ENCODE assay signal across 8 cellular contexts in genomic region chr4:101418055-101418454, GRCh38.
DNase-seq lines count a peak whose midpoint lies in the region; ATAC-seq and TF ChIP-seq lines count a peak whose summit lies in the region.

No MANE protein-coding gene starts in this region.

- TF ChIP-seq CTCF in Loucy (conservative IDR thresholded peaks at IDR 0.05; ENCODE audit: low read length): no peak

- H3K9me2 ChIP-seq in Loucy (replicated peaks; ENCODE audit: low read depth, low read length): no peaks in the 10 kb centered on the region

- no peaks in the 10 kb centered on the region for H3K27me3 ChIP-seq in CD8-positive, alpha-beta memory T cell (ENCODE audit: insufficient read depth, low read length, poor library complexity, severe bottlenecking)
- H3K27me3 ChIP-seq in Loucy (ENCODE audit: insufficient read depth, low read length, poor library complexity, severe bottlenecking): no peaks in the 10 kb centered on the region

- H2AFZ ChIP-seq in Loucy (ENCODE audit: low read length): no peak overlapping the region

- peak overlapping the region; percentile 3 to 76 (median 60) for H3K4me3 Mint-ChIP-seq in CD8-positive, alpha-beta memory T cell

- H3K27ac Mint-ChIP-seq in CD8-positive, alpha-beta memory T cell: peak overlapping the region in 3 of 8 donors; percentile 0 to 61 (median 4)

- no peak overlapping the region for H3K4me3 ChIP-seq in CD8-positive, alpha-beta memory T cell (ENCODE audit: low read length)
- H3K4me3 ChIP-seq in Loucy (ENCODE audit: low read length, poor library complexity, severe bottlenecking): peak overlapping the region; percentile 51

- no peaks in the 10 kb centered on the region for H3K9me3 Mint-ChIP-seq in CD8-positive, alpha-beta memory T cell

- no peaks in the 10 kb centered on the region for H3K79me2 ChIP-seq in Loucy (ENCODE audit: insufficient read depth, low read length)

- ATAC-seq in GM21526 (IDR thresholded peaks at IDR 0.05; ENCODE audit: low FRiP score, unreplicated experiment): peak; percentile 74

- CTCF ChIA-PET in CD8-positive, alpha-beta memory T cell (lab: Charles Lee): interaction anchor here (3.0 kb wide), 1 partner anchor 70 kb away, joined by 14 read pairs; the partner anchor contains the start of gene PPP3CA

- no peaks in the 10 kb centered on the region for H3K36me3 ChIP-seq in CD8-positive, alpha-beta memory T cell (ENCODE audit: insufficient read depth, low read length)
- no peaks in the 10 kb centered on the region for H3K36me3 ChIP-seq in Loucy (ENCODE audit: insufficient read depth, low read length)

- H3K36me3 Mint-ChIP-seq in CD8-positive, alpha-beta memory T cell: no peaks in the 10 kb centered on the region

- DNase-seq in CD8-positive, alpha-beta memory T cell: peak; percentile 38 to 80 (median 71)
- DNase-seq in activated effector memory CD4-positive, alpha-beta T cell treated with anti-CD3 and anti-CD28 coated beads, Interleukin-2, amount 50 U/mL, for 16 hours: peak; percentile 81
- peak; percentile 30 for DNase-seq in stimulated activated CD8-positive, alpha-beta memory T cell treated with anti-CD3 and anti-CD28 coated beads, Interleukin-15, amount 100 ng/mL, for 1 hour (ENCODE audit: low read depth)
- no peak for DNase-seq in NCI-H1694 (lab: John Stamatoyannopoulos, UW)
- no peak for DNase-seq in NCI-H510A treated with DMSO at 0.1 percent for 48 hours (lab: John Stamatoyannopoulos, UW)
- DNase-seq in COR-L47 (lab: John Stamatoyannopoulos, UW): no peak

- H3K27me3 Mint-ChIP-seq in CD8-positive, alpha-beta memory T cell: peaks cover 6 to 25% of the 10 kb centered on the region in 2 donors

- H3K9ac ChIP-seq in Loucy (ENCODE audit: low read depth, low read length, poor library complexity, severe bottlenecking): no peak overlapping the region

- peaks cover 35% of the 10 kb centered on the region for H3K4me1 ChIP-seq in CD8-positive, alpha-beta memory T cell (ENCODE audit: insufficient read depth, low read length)
- peaks cover 31% of the 10 kb centered on the region for H3K4me1 ChIP-seq in Loucy (ENCODE audit: insufficient read depth, low read length, poor library complexity, severe bottlenecking)

- H3K9me3 ChIP-seq in CD8-positive, alpha-beta memory T cell (ENCODE audit: low read length): no peaks in the 10 kb centered on the region
- H3K9me3 ChIP-seq in Loucy (ENCODE audit: insufficient read depth, low read depth, low read length): no peaks in the 10 kb centered on the region; the same call in 1 of the 2 replicates

- no peak overlapping the region for H3K27ac ChIP-seq in CD8-positive, alpha-beta memory T cell (ENCODE audit: low read depth, low read length)

- POLR2A ChIA-PET in CD8-positive, alpha-beta memory T cell (lab: Charles Lee): interaction anchor here (1.1 to 1.2 kb wide), 2 partner anchors 70 to 398 kb away, joined by 4 to 6 read pairs; partner anchors contain the start of gene PPP3CA

- peaks cover 6% of the 10 kb centered on the region; the same call in 1 of the 2 replicates for H3F3A ChIP-seq in Loucy (ENCODE audit: low read depth)

- peaks cover 49 to 59% (median 57%) of the 10 kb centered on the region in 3 donors for H3K4me1 Mint-ChIP-seq in CD8-positive, alpha-beta memory T cell

- peak overlapping the region; percentile 66 for H3K4me2 ChIP-seq in Loucy (ENCODE audit: low read depth, low read length, poor library complexity, severe bottlenecking)

- no peaks in the 10 kb centered on the region for H4K20me1 ChIP-seq in Loucy (ENCODE audit: insufficient read depth, low read length, poor library complexity, severe bottlenecking)

Comparison
In these comparisons a context has a peak if more than half of its experiments do, and no peak if none do; other contexts are left out.
1. DNase-seq: peak in CD8-positive, alpha-beta memory T cell (5 of 5), activated effector memory CD4-positive, alpha-beta T cell treated with anti-CD3 and anti-CD28 coated beads, Interleukin-2, amount 50 U/mL, for 16 hours (single experiment) and stimulated activated CD8-positive, alpha-beta memory T cell treated with anti-CD3 and anti-CD28 coated beads, Interleukin-15, amount 100 ng/mL, for 1 hour (single experiment); none in NCI-H1694 (single experiment), NCI-H510A treated with DMSO at 0.1 percent for 48 hours (single experiment) and COR-L47 (single experiment).